1 cellular context compared by ENCODE assay signal in the genomic region with DNA sequence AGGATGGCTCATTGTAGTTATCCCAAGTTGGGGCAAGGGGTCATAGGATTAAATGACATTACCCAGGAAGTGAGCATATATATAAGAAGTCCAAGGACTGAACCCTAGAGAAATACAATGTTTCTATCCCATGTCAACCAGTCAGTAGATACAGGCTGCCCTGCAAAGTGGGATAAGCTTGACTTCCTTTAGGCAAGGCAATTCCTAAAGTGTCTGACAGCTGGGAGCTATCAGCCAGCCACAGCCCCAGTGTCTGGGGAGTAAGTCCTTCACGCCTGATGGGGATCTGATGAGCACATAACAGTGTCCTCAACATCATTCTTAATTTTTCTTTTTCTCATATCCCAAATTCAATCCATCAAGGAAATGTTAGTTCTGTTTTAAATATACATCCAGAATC.
TF ChIP-seq lines count a peak whose summit lies in the region.

No MANE protein-coding gene starts in this region.

TF ChIP-seq in GM12891, 5 proteins besides CTCF, POLR2A, EP300 and RAD21 (continued from another document):
- TF ChIP-seq POLR2AphosphoS5 (IDR thresholded peaks at IDR 0.05; ENCODE audit: low read depth, low read length) (no peak), PAX5 (IDR thresholded peaks at IDR 0.05; ENCODE audit: insufficient read depth, low read length, severe bottlenecking) (no peak)
